In the genomic region with DNA sequence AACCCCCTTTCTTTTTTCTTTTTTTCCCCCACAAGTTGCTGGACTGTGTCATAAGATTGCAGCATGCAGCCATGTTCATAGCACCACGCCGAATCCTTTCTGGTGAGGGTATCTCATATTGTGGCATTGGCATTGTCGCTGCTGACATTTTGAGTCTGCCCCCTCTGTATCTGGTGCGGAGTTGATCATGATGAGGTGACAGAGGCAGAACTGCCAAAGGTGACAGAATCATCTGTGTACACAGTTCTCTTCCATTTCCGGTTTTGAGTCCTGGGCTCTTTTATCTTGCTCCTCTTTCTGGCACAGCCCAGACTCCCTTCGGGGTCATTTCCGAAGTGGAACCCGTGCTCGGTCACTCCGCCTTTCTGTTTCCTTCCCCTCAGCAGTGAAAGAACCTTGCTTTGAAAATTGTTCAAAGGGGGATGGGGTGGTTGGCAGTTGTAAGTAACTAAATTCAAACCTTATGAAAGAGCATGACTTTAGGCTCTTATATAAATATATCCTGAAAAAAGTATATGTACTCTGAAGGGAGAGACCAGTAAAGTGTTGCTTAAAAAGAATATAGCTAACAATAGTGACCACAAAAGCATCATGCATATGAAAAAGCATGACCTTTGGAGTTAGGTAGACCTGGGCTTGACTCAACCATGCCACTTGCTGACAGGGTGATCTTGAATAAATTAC, we compare ENCODE assay signal across 1 cellular context.
TF ChIP-seq lines count a peak whose summit lies in the region.

No MANE protein-coding gene starts in this region.

TF ChIP-seq in WTC11, 78 proteins besides CTCF, POLR2A, EP300 and RAD21 (continued from another document):
- TF ChIP-seq, protein P1, sequence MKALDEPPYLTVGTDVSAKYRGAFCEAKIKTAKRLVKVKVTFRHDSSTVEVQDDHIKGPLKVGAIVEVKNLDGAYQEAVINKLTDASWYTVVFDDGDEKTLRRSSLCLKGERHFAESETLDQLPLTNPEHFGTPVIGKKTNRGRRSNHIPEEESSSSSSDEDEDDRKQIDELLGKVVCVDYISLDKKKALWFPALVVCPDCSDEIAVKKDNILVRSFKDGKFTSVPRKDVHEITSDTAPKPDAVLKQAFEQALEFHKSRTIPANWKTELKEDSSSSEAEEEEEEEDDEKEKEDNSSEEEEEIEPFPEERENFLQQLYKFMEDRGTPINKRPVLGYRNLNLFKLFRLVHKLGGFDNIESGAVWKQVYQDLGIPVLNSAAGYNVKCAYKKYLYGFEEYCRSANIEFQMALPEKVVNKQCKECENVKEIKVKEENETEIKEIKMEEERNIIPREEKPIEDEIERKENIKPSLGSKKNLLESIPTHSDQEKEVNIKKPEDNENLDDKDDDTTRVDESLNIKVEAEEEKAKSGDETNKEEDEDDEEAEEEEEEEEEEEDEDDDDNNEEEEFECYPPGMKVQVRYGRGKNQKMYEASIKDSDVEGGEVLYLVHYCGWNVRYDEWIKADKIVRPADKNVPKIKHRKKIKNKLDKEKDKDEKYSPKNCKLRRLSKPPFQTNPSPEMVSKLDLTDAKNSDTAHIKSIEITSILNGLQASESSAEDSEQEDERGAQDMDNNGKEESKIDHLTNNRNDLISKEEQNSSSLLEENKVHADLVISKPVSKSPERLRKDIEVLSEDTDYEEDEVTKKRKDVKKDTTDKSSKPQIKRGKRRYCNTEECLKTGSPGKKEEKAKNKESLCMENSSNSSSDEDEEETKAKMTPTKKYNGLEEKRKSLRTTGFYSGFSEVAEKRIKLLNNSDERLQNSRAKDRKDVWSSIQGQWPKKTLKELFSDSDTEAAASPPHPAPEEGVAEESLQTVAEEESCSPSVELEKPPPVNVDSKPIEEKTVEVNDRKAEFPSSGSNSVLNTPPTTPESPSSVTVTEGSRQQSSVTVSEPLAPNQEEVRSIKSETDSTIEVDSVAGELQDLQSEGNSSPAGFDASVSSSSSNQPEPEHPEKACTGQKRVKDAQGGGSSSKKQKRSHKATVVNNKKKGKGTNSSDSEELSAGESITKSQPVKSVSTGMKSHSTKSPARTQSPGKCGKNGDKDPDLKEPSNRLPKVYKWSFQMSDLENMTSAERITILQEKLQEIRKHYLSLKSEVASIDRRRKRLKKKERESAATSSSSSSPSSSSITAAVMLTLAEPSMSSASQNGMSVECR (CRISPR knock-in tag; IDR thresholded peaks at IDR 0.05; ENCODE audit: borderline replicate concordance): no peak
- TF ChIP-seq NR2C2 (CRISPR knock-in tag; IDR thresholded peaks at IDR 0.05) (no peak), SMAD3 (CRISPR knock-in tag; IDR thresholded peaks at IDR 0.05; ENCODE audit: borderline replicate concordance) (no peak), ZNF263 (CRISPR knock-in tag; IDR thresholded peaks at IDR 0.05; ENCODE audit: low read depth) (no peak)
